ENCODE assay signal across 1 cellular context in genomic region chr17:48577330-48577945, GRCh38.
A peak's percentile ranks its signal among the peaks of the same experiment; 100 is the strongest.
TF ChIP-seq lines count a peak whose summit lies in the region.

No MANE protein-coding gene starts in this region.

TF ChIP-seq in HEK293, 187 proteins besides CTCF, POLR2A, EP300 and RAD21 (continued from another document and continues in another):
- peak; percentile 77 for TF ChIP-seq BCL6B (tag by site-specific recombination; IDR thresholded peaks at IDR 0.05)
- TF ChIP-seq ZNF341 (tag by site-specific recombination; IDR thresholded peaks at IDR 0.05; ENCODE audit: low read depth) = peak; percentile 60
- no peak for TF ChIP-seq ZNF114 (tag by site-specific recombination; IDR thresholded peaks at IDR 0.05)
- TF ChIP-seq PRDM10 (tag by site-specific recombination; IDR thresholded peaks at IDR 0.05) = peak; percentile 63
- TF ChIP-seq ZNF645 (tag by site-specific recombination; IDR thresholded peaks at IDR 0.05) = peak; percentile 82; the same call in 1 of the 2 replicates
- TF ChIP-seq ZNF837 (tag by site-specific recombination; IDR thresholded peaks at IDR 0.05) = no peak
- no peak for TF ChIP-seq ZNF626 (tag by site-specific recombination; IDR thresholded peaks at IDR 0.05)
- no peak for TF ChIP-seq ZNF571 (tag by site-specific recombination; IDR thresholded peaks at IDR 0.05)
- TF ChIP-seq TSHZ1 (tag by site-specific recombination; IDR thresholded peaks at IDR 0.05; ENCODE audit: borderline replicate concordance) = peak; percentile 84
- TF ChIP-seq PRDM4 (tag by site-specific recombination; IDR thresholded peaks at IDR 0.05) = peak; percentile 98
- TF ChIP-seq REST (tag by site-specific recombination; IDR thresholded peaks at IDR 0.05) = 0 out of 2 replicates have a peak, but pooled peaks have one; percentile 16
- peak; percentile 97 for TF ChIP-seq ZNF513 (tag by site-specific recombination; IDR thresholded peaks at IDR 0.05)
- TF ChIP-seq ZSCAN4 (tag by site-specific recombination; IDR thresholded peaks at IDR 0.05) = peak; percentile 53; the same call in 1 of the 2 replicates
- TF ChIP-seq ZNF677 (tag by site-specific recombination; IDR thresholded peaks at IDR 0.05) = no peak
- TF ChIP-seq ZNF555 (tag by site-specific recombination; conservative IDR thresholded peaks at IDR 0.05) = no peak
- TF ChIP-seq ZNF560 (tag by site-specific recombination; IDR thresholded peaks at IDR 0.05; ENCODE audit: borderline replicate concordance) = no peak
- TF ChIP-seq ZNF112 (tag by site-specific recombination; IDR thresholded peaks at IDR 0.05) = no peak
- TF ChIP-seq PATZ1 (tag by site-specific recombination; IDR thresholded peaks at IDR 0.05) = peak; percentile 92
- peak; percentile 43 for TF ChIP-seq SP3 (tag by site-specific recombination; IDR thresholded peaks at IDR 0.05)
- peak; percentile 94 for TF ChIP-seq ZNF24 (tag by site-specific recombination; IDR thresholded peaks at IDR 0.05)
- TF ChIP-seq GLI2 (tag by site-specific recombination; IDR thresholded peaks at IDR 0.05; ENCODE audit: borderline replicate concordance, low read depth) = peak; percentile 95
- TF ChIP-seq AEBP2 (tag by site-specific recombination; IDR thresholded peaks at IDR 0.05; ENCODE audit: borderline replicate concordance) = no peak
- no peak for TF ChIP-seq ZNF621 (tag by site-specific recombination; IDR thresholded peaks at IDR 0.05)
- no peak for TF ChIP-seq ZNF169 (tag by site-specific recombination; IDR thresholded peaks at IDR 0.05)
- no peak for TF ChIP-seq ZNF292 (tag by site-specific recombination; IDR thresholded peaks at IDR 0.05; ENCODE audit: borderline replicate concordance, low read depth)
- TF ChIP-seq ZNF214 (tag by site-specific recombination; IDR thresholded peaks at IDR 0.05; ENCODE audit: borderline replicate concordance) = no peak
- TF ChIP-seq ZNF302 (tag by site-specific recombination; IDR thresholded peaks at IDR 0.05; ENCODE audit: low read depth) = no peak
- TF ChIP-seq GLIS1 (tag by site-specific recombination; IDR thresholded peaks at IDR 0.05) = peak; percentile 85
- peak; percentile 60; the same call in 1 of the 2 replicates for TF ChIP-seq ZNF76 (tag by site-specific recombination; IDR thresholded peaks at IDR 0.05; ENCODE audit: borderline replicate concordance, low read depth)
